In the genomic region with DNA sequence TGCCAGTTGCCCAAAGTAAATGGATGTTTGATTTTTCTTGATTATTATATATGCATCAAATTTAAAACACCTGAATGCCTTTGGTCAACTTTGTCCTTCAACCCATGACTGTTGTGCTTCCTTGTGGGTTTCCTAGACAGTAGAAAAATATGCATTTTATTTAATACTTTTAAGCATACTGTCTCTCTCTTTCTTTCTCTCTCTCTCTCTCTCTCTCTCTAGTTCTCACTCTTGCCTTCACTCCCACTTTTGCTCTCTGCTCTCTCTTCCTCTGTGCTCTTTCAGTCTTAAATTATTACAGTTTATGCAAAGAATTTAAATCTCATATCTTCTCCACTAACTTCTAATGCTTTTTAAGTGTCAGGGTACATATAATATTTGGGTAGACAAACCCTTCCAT, we compare ENCODE assay signal across 25 cellular contexts.
"Had no signal": no experiment of that assay in that cellular context is flagged by ENCODE, and none has a peak within 500 bp of the region (broad histone marks: within the 10 kb centered on the region; RNA-seq: fewer than 3 reads in every experiment).

No MANE protein-coding gene starts in this region.

- H3K4me1 Mint-ChIP-seq: nephron had no signal

- H3K27me3 ChIP-seq: esophagus squamous epithelium, heart right ventricle, right atrium auricular region, stomach, thyroid gland, vagina had no signal

- H3K27ac ChIP-seq: coronary artery, esophagus squamous epithelium, heart right ventricle, lower lobe of right lung, prostate gland, right atrium auricular region, stomach, thyroid gland, vagina had no signal

- H3K36me3 ChIP-seq: prostate gland, right atrium auricular region had no signal

- H3K4me3 Mint-ChIP-seq: nephron had no signal

- H3K27ac Mint-ChIP-seq: nephron had no signal

- H3K4me3 ChIP-seq: coronary artery, esophagus squamous epithelium, heart right ventricle, lower lobe of right lung, prostate gland, right atrium auricular region, smooth muscle cell, stomach, thyroid gland, vagina had no signal

- H3K9me3 Mint-ChIP-seq: nephron had no signal

- DNase-seq: dermis blood vessel endothelial cell; effector memory CD4-positive, alpha-beta T cell; erythroblast; esophagus squamous epithelium; foreskin melanocyte; glutamatergic neuron; heart right ventricle; hippocampal formation; left ventricle myocardium superior; lower lobe of right lung; nucleus accumbens; stimulated activated CD4-positive, alpha-beta T cell treated with anti-CD3 and anti-CD28 coated beads, Interleukin-12 subunit alpha, Interleukin-12 subunit beta, amount 100 ng/mL, for 4 hours; stimulated activated CD4-positive, alpha-beta T cell treated with anti-CD3 and anti-CD28 coated beads, Interleukin-1b, Interleukin-23, amount 100 ng/mL, for 48 hours; stimulated activated CD4-positive, alpha-beta T cell treated with anti-CD3 and anti-CD28 coated beads, Interleukin-4, amount 100 ng/mL, for 1 hour; stimulated activated CD8-positive, alpha-beta memory T cell treated with anti-CD3 and anti-CD28 coated beads, Interleukin-4, amount 100 ng/mL, for 48 hours; stimulated activated naive CD4-positive, alpha-beta T cell treated with Interleukin-2 at 50 U/mL for 16 hours; stomach; thyroid gland; trophoblast cell had no signal

- H3K4me1 ChIP-seq: esophagus squamous epithelium, heart right ventricle, lower lobe of right lung, prostate gland, right atrium auricular region, thyroid gland, vagina had no signal

- H3K9me3 ChIP-seq: esophagus squamous epithelium, heart right ventricle, lower lobe of right lung, prostate gland, right atrium auricular region, stomach, thyroid gland, vagina had no signal
